Comparison of ENCODE assay signal across 1 cellular context in the genomic region with DNA sequence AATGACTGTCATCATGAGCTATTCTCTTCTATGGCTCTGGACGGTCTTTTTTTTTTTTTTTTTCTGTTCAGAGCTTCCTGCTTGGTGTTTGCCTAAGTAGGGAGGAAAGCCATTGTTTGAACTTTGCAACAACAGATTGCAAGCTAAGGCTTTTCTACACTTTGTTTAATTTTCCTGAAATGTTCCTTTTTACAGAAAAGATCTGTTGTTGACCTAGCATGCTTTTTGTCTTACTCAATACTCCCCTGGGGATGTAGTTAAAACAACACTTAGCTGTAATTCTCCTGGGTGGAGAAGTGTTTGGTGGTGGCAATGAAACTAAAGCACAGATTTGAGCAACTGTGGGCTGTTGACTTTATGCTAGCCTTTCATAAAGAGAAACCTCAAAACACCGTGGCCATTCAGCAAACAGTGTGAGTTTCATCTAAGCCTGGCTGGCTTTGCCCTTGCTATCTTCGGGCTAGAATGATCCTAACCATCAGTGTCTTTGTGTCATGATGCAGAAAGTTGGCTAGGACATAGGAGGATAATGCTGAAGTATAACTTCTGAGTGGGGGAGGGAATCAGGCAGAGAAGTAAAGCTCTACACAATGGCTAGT.
TF ChIP-seq lines count a peak whose summit lies in the region.

No MANE protein-coding gene starts in this region.

TF ChIP-seq in HepG2, 621 proteins besides CTCF, POLR2A, EP300 and RAD21 (continued from another document and continues in another):
- TF ChIP-seq, protein P1, sequence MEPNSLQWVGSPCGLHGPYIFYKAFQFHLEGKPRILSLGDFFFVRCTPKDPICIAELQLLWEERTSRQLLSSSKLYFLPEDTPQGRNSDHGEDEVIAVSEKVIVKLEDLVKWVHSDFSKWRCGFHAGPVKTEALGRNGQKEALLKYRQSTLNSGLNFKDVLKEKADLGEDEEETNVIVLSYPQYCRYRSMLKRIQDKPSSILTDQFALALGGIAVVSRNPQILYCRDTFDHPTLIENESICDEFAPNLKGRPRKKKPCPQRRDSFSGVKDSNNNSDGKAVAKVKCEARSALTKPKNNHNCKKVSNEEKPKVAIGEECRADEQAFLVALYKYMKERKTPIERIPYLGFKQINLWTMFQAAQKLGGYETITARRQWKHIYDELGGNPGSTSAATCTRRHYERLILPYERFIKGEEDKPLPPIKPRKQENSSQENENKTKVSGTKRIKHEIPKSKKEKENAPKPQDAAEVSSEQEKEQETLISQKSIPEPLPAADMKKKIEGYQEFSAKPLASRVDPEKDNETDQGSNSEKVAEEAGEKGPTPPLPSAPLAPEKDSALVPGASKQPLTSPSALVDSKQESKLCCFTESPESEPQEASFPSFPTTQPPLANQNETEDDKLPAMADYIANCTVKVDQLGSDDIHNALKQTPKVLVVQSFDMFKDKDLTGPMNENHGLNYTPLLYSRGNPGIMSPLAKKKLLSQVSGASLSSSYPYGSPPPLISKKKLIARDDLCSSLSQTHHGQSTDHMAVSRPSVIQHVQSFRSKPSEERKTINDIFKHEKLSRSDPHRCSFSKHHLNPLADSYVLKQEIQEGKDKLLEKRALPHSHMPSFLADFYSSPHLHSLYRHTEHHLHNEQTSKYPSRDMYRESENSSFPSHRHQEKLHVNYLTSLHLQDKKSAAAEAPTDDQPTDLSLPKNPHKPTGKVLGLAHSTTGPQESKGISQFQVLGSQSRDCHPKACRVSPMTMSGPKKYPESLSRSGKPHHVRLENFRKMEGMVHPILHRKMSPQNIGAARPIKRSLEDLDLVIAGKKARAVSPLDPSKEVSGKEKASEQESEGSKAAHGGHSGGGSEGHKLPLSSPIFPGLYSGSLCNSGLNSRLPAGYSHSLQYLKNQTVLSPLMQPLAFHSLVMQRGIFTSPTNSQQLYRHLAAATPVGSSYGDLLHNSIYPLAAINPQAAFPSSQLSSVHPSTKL (CRISPR knock-in tag; IDR thresholded peaks at IDR 0.05), result peak; percentile 96
- TF ChIP-seq ZNF331 (CRISPR knock-in tag; IDR thresholded peaks at IDR 0.05), result peak; percentile 31; the same call in 1 of the 2 replicates
- TF ChIP-seq, protein P2, sequence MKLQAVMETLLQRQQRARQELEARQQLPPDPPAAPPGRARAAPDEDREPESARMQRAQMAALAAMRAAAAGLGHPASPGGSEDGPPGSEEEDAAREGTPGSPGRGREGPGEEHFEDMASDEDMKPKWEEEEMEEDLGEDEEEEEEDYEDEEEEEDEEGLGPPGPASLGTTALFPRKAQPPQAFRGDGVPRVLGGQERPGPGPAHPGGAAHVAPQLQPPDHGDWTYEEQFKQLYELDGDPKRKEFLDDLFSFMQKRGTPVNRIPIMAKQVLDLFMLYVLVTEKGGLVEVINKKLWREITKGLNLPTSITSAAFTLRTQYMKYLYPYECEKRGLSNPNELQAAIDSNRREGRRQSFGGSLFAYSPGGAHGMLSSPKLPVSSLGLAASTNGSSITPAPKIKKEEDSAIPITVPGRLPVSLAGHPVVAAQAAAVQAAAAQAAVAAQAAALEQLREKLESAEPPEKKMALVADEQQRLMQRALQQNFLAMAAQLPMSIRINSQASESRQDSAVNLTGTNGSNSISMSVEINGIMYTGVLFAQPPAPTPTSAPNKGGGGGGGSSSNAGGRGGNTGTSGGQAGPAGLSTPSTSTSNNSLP (IDR thresholded peaks at IDR 0.05; ENCODE audit: low read depth, low read length), result peak; percentile 78; the same call in 1 of the 2 replicates
- TF ChIP-seq NFE2L1 (CRISPR knock-in tag; IDR thresholded peaks at IDR 0.05; ENCODE audit: borderline replicate concordance), result no peak
- no peak for TF ChIP-seq NFYB (CRISPR knock-in tag; IDR thresholded peaks at IDR 0.05)
- no peak for TF ChIP-seq ZSCAN25 (CRISPR knock-in tag; IDR thresholded peaks at IDR 0.05)
- TF ChIP-seq, protein P3, sequence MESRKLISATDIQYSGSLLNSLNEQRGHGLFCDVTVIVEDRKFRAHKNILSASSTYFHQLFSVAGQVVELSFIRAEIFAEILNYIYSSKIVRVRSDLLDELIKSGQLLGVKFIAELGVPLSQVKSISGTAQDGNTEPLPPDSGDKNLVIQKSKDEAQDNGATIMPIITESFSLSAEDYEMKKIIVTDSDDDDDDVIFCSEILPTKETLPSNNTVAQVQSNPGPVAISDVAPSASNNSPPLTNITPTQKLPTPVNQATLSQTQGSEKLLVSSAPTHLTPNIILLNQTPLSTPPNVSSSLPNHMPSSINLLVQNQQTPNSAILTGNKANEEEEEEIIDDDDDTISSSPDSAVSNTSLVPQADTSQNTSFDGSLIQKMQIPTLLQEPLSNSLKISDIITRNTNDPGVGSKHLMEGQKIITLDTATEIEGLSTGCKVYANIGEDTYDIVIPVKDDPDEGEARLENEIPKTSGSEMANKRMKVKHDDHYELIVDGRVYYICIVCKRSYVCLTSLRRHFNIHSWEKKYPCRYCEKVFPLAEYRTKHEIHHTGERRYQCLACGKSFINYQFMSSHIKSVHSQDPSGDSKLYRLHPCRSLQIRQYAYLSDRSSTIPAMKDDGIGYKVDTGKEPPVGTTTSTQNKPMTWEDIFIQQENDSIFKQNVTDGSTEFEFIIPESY (CRISPR knock-in tag; IDR thresholded peaks at IDR 0.05), result 0 out of 2 replicates have a peak, but pooled peaks have one; percentile 10
- TF ChIP-seq, protein P4, sequence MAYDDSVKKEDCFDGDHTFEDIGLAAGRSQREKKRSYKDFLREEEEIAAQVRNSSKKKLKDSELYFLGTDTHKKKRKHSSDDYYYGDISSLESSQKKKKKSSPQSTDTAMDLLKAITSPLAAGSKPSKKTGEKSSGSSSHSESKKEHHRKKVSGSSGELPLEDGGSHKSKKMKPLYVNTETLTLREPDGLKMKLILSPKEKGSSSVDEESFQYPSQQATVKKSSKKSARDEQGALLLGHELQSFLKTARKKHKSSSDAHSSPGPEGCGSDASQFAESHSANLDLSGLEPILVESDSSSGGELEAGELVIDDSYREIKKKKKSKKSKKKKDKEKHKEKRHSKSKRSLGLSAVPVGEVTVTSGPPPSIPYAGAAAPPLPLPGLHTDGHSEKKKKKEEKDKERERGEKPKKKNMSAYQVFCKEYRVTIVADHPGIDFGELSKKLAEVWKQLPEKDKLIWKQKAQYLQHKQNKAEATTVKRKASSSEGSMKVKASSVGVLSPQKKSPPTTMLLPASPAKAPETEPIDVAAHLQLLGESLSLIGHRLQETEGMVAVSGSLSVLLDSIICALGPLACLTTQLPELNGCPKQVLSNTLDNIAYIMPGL (CRISPR knock-in tag; IDR thresholded peaks at IDR 0.05; ENCODE audit: borderline replicate concordance in 1 of 2, low read depth in 1 of 2), result peak in 1 of 2 experiments; percentile 21; a peak in 1 of 4 replicates
- TF ChIP-seq, protein P5, sequence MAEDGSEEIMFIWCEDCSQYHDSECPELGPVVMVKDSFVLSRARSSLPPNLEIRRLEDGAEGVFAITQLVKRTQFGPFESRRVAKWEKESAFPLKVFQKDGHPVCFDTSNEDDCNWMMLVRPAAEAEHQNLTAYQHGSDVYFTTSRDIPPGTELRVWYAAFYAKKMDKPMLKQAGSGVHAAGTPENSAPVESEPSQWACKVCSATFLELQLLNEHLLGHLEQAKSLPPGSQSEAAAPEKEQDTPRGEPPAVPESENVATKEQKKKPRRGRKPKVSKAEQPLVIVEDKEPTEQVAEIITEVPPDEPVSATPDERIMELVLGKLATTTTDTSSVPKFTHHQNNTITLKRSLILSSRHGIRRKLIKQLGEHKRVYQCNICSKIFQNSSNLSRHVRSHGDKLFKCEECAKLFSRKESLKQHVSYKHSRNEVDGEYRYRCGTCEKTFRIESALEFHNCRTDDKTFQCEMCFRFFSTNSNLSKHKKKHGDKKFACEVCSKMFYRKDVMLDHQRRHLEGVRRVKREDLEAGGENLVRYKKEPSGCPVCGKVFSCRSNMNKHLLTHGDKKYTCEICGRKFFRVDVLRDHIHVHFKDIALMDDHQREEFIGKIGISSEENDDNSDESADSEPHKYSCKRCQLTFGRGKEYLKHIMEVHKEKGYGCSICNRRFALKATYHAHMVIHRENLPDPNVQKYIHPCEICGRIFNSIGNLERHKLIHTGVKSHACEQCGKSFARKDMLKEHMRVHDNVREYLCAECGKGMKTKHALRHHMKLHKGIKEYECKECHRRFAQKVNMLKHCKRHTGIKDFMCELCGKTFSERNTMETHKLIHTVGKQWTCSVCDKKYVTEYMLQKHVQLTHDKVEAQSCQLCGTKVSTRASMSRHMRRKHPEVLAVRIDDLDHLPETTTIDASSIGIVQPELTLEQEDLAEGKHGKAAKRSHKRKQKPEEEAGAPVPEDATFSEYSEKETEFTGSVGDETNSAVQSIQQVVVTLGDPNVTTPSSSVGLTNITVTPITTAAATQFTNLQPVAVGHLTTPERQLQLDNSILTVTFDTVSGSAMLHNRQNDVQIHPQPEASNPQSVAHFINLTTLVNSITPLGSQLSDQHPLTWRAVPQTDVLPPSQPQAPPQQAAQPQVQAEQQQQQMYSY (CRISPR knock-in tag; IDR thresholded peaks at IDR 0.05), result no peak
- TF ChIP-seq WIZ (CRISPR knock-in tag; IDR thresholded peaks at IDR 0.05), result 0 out of 2 replicates have a peak, but pooled peaks have one; percentile 63
- TF ChIP-seq NFKB2 (CRISPR knock-in tag; IDR thresholded peaks at IDR 0.05; ENCODE audit: borderline replicate concordance), result no peak
- TF ChIP-seq NCOA2 (CRISPR knock-in tag; IDR thresholded peaks at IDR 0.05), result peak; percentile 77
- no peak for TF ChIP-seq ZFP41 (CRISPR knock-in tag; IDR thresholded peaks at IDR 0.05; ENCODE audit: borderline replicate concordance)
- peak; percentile 75 for TF ChIP-seq SALL1 (CRISPR knock-in tag; IDR thresholded peaks at IDR 0.05)
- TF ChIP-seq, protein P6, sequence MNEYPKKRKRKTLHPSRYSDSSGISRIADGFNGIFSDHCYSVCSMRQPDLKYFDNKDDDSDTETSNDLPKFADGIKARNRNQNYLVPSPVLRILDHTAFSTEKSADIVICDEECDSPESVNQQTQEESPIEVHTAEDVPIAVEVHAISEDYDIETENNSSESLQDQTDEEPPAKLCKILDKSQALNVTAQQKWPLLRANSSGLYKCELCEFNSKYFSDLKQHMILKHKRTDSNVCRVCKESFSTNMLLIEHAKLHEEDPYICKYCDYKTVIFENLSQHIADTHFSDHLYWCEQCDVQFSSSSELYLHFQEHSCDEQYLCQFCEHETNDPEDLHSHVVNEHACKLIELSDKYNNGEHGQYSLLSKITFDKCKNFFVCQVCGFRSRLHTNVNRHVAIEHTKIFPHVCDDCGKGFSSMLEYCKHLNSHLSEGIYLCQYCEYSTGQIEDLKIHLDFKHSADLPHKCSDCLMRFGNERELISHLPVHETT (CRISPR knock-in tag; conservative IDR thresholded peaks at IDR 0.05), result no peak
- TF ChIP-seq FOXM1 (CRISPR knock-in tag; IDR thresholded peaks at IDR 0.05), result no peak
- TF ChIP-seq ZSCAN31 (CRISPR knock-in tag; IDR thresholded peaks at IDR 0.05; ENCODE audit: low read depth), result no peak
- TF ChIP-seq FOXJ3 (CRISPR knock-in tag; IDR thresholded peaks at IDR 0.05; ENCODE audit: borderline replicate concordance), result peak; percentile 83; the same call in 1 of the 2 replicates
- peak; percentile 89 to 91 for TF ChIP-seq MAFK (conservative IDR thresholded peaks at IDR 0.05 in 1 of 2, IDR thresholded peaks at IDR 0.05 in 1 of 2; ENCODE audit: low read length in 2 of 2)
- TF ChIP-seq, protein P7, sequence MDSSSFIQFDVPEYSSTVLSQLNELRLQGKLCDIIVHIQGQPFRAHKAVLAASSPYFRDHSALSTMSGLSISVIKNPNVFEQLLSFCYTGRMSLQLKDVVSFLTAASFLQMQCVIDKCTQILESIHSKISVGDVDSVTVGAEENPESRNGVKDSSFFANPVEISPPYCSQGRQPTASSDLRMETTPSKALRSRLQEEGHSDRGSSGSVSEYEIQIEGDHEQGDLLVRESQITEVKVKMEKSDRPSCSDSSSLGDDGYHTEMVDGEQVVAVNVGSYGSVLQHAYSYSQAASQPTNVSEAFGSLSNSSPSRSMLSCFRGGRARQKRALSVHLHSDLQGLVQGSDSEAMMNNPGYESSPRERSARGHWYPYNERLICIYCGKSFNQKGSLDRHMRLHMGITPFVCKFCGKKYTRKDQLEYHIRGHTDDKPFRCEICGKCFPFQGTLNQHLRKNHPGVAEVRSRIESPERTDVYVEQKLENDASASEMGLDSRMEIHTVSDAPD (CRISPR knock-in tag; IDR thresholded peaks at IDR 0.05), result 0 out of 2 replicates have a peak, but pooled peaks have one; percentile 52
- peak; percentile 21; the same call in 1 of the 2 replicates for TF ChIP-seq SP5 (CRISPR knock-in tag; IDR thresholded peaks at IDR 0.05; ENCODE audit: borderline replicate concordance, low read depth)
- TF ChIP-seq SKI (IDR thresholded peaks at IDR 0.05; ENCODE audit: partially characterized antibody), result peak; percentile 11
- TF ChIP-seq, protein P8, sequence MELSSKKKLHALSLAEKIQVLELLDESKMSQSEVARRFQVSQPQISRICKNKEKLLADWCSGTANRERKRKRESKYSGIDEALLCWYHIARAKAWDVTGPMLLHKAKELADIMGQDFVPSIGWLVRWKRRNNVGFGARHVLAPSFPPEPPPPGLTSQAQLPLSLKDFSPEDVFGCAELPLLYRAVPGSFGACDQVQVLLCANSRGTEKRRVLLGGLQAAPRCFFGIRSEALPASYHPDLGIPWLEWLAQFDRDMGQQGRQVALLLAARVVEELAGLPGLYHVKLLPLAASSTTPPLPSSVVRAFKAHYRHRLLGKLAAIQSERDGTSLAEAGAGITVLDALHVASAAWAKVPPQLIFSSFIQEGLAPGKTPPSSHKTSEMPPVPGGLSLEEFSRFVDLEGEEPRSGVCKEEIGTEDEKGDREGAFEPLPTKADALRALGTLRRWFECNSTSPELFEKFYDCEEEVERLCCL (CRISPR knock-in tag; IDR thresholded peaks at IDR 0.05; ENCODE audit: borderline replicate concordance), result no peak
- TF ChIP-seq KAT8 (CRISPR knock-in tag; IDR thresholded peaks at IDR 0.05), result peak; percentile 52; the same call in 1 of the 2 replicates
- TF ChIP-seq HNRNPK (IDR thresholded peaks at IDR 0.05; ENCODE audit: low read depth, low read length, poor library complexity, severe bottlenecking), result no peak
- peak; percentile 87; the same call in 1 of the 2 replicates for TF ChIP-seq SMAD3 (CRISPR knock-in tag; IDR thresholded peaks at IDR 0.05)
- peak; percentile 83 for TF ChIP-seq RARA (CRISPR knock-in tag; IDR thresholded peaks at IDR 0.05)
- TF ChIP-seq ZMYM2 (CRISPR knock-in tag; IDR thresholded peaks at IDR 0.05), result no peak
- no peak for TF ChIP-seq DNMT1 (CRISPR knock-in tag; IDR thresholded peaks at IDR 0.05)
- TF ChIP-seq, protein P9, sequence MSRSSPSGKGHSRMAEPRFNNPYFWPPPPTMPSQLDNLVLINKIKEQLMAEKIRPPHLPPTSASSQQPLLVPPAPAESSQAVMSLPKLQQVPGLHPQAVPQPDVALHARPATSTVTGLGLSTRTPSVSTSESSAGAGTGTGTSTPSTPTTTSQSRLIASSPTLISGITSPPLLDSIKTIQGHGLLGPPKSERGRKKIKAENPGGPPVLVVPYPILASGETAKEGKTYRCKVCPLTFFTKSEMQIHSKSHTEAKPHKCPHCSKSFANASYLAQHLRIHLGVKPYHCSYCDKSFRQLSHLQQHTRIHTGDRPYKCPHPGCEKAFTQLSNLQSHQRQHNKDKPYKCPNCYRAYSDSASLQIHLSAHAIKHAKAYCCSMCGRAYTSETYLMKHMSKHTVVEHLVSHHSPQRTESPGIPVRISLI (CRISPR knock-in tag; IDR thresholded peaks at IDR 0.05; ENCODE audit: borderline replicate concordance), result peak; percentile 88; the same call in 1 of the 2 replicates
- TF ChIP-seq RFX3 (CRISPR knock-in tag; IDR thresholded peaks at IDR 0.05), result 0 out of 2 replicates have a peak, but pooled peaks have one; percentile 12
- TF ChIP-seq TBL1XR1 (IDR thresholded peaks at IDR 0.05; ENCODE audit: borderline replicate concordance, low read length, partially characterized antibody), result peak; percentile 52
- TF ChIP-seq ZNF841 (CRISPR knock-in tag; IDR thresholded peaks at IDR 0.05; ENCODE audit: borderline replicate concordance), result no peak
- TF ChIP-seq ZNF839 (CRISPR knock-in tag; IDR thresholded peaks at IDR 0.05; ENCODE audit: borderline replicate concordance), result no peak
- TF ChIP-seq KLF16 (CRISPR knock-in tag; IDR thresholded peaks at IDR 0.05), result peak in 1 of 2 experiments; percentile 94; a peak in 2 of 4 replicates
